12 cellular contexts compared by ENCODE assay signal in the genomic region with DNA sequence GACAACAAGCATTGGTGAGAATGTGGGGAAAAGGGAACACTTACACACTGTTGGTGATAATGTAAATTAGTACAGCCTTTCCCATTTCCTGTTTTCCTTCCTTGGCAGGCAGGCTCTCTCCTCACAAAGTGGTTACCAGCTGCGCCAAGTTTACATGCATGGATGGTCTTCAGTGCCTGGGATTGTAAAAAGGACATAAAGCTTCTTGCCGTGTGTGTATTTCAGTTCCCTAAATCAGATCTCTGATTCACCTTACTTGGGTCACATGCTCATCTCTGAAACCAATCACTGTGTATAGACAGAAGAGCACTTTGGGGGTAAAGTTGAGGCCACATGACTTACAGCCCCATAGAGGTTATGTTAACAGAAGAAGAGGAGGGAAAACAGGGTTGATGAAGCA.
DNase-seq lines count a peak whose midpoint lies in the region; ATAC-seq and TF ChIP-seq lines count a peak whose summit lies in the region.
"Had no signal": no experiment of that assay in that cellular context is flagged by ENCODE, and none has a peak within 500 bp of the region (broad histone marks: within the 10 kb centered on the region; RNA-seq: fewer than 3 reads in every experiment).

No MANE protein-coding gene starts in this region.

- no peak overlapping the region for H3K4me3 ChIP-seq in tibial artery
- no peak overlapping the region for H3K4me3 ChIP-seq in heart left ventricle
- H3K4me3 ChIP-seq: upper lobe of left lung had no signal

- TF ChIP-seq CTCF in tibial artery (IDR thresholded peaks at IDR 0.05) (no peak), heart left ventricle (IDR thresholded peaks at IDR 0.05) (no peak)

- H3K4me1 ChIP-seq in tibial artery, result no peaks in the 10 kb centered on the region
- no peaks in the 10 kb centered on the region for H3K4me1 ChIP-seq in heart left ventricle
- H3K4me1 ChIP-seq: upper lobe of left lung had no signal

- H3K9me3 ChIP-seq in tibial artery, result no peaks in the 10 kb centered on the region
- no peaks in the 10 kb centered on the region for H3K9me3 ChIP-seq in heart left ventricle

- no peak for TF ChIP-seq POLR2A in heart left ventricle (IDR thresholded peaks at IDR 0.05)

- intact Hi-C loops in tibial artery (cut with DNase I; ENCODE audit: low total_unique reads) (no loop called here), heart left ventricle (cut with DNase I) (no loop called here)

- H3K27ac ChIP-seq in tibial artery (no peak overlapping the region), heart left ventricle (no peak overlapping the region)
- H3K27ac ChIP-seq: upper lobe of left lung had no signal

- 51 to 71% (median 63%) methylated on average over 2 of the region's 2 CpGs for WGBS in heart left ventricle, 4 donors

- H3K36me3 ChIP-seq in tibial artery (no peaks in the 10 kb centered on the region), heart left ventricle (no peaks in the 10 kb centered on the region)
- H3K36me3 ChIP-seq: upper lobe of left lung had no signal

- no peaks in the 10 kb centered on the region for H3K27me3 ChIP-seq in tibial artery
- peaks cover 0 to 11% (median 0%) of the 10 kb centered on the region in 9 donors for H3K27me3 ChIP-seq in heart left ventricle
- H3K27me3 ChIP-seq: upper lobe of left lung had no signal

- peak; percentile 84 for ATAC-seq in GM21390 (IDR thresholded peaks at IDR 0.05; ENCODE audit: unreplicated experiment)
- peak; percentile 86 for ATAC-seq in HG03442 (IDR thresholded peaks at IDR 0.05; ENCODE audit: unreplicated experiment)
- no peak for ATAC-seq in heart left ventricle
- ATAC-seq in HG03108 (IDR thresholded peaks at IDR 0.05; ENCODE audit: unreplicated experiment), result no peak

- DNase-seq in DMS 273 (lab: John Stamatoyannopoulos, UW; ENCODE audit: unreplicated experiment) (peak; percentile 72), NCI-H526 treated with DMSO at 0.1 percent for 48 hours (lab: John Stamatoyannopoulos, UW) (peak; percentile 37), globus pallidus (ENCODE audit: low spot score) (no peak), tibial artery (no peak), heart left ventricle (no peak)
- DNase-seq: activated naive CD4-positive, alpha-beta T cell treated with Interleukin-2 at 50 U/mL for 16 hours; NCI-H774; stimulated activated CD4-positive, alpha-beta T cell treated with anti-CD3 and anti-CD28 coated beads, Interleukin-2, amount 100 ng/mL, for 24 hours; upper lobe of left lung had no signal

Comparison
In these comparisons a context has a peak if more than half of its experiments do, and no peak if none do; other contexts are left out.
1. DNase-seq: peak in DMS 273 (single experiment) and NCI-H526 treated with DMSO at 0.1 percent for 48 hours (single experiment); none in globus pallidus (single experiment), tibial artery (0 of 2) and heart left ventricle (0 of 5).
2. ATAC-seq: peak in GM21390 (single experiment) and HG03442 (single experiment); none in heart left ventricle (0 of 4) and HG03108 (single experiment).